Comparison of ENCODE assay signal across 14 cellular contexts in the genomic region with DNA sequence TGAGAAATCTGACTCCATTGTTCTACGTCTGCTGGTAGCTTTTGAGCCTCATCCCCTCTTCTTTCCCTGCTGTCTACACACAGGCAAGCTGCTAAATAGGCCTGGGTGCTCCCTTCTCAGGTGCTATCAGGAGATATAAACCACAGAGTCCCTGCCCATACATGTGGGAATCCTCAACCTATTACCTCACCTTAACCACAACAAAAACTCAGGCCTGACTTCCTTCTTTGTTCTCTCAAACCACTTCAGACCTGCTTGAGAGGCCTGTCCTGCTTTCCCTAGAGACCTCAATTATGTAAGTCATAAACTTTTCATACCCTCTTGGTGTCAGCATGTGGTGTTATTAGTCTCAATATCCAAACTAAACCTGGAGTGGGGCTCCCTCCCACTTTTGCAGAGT.
DNase-seq lines count a peak whose midpoint lies in the region; ATAC-seq and TF ChIP-seq lines count a peak whose summit lies in the region.
"Had no signal": no experiment of that assay in that cellular context is flagged by ENCODE, and none has a peak within 500 bp of the region (broad histone marks: within the 10 kb centered on the region; RNA-seq: fewer than 3 reads in every experiment).

No MANE protein-coding gene starts in this region.

- peaks cover 12% of the 10 kb centered on the region for H3K4me1 Mint-ChIP-seq in osteocyte (ENCODE audit: unreplicated experiment)

- no peaks in the 10 kb centered on the region for H3K36me3 Mint-ChIP-seq in osteocyte (ENCODE audit: unreplicated experiment)
- H3K36me3 Mint-ChIP-seq: naive thymus-derived CD4-positive, alpha-beta T cell had no signal

- TF ChIP-seq CTCF in osteocyte (IDR thresholded peaks at IDR 0.05) (no peak), vagina (IDR thresholded peaks at IDR 0.05) (no peak)

- DNase-seq in NCI-H2107 (lab: John Stamatoyannopoulos, UW) (peak; percentile 9), epithelial cell of prostate (ENCODE audit: low read depth, low spot score) (peak; percentile 91), osteocyte (ENCODE audit: extremely low spot score, unreplicated experiment) (no peak), substantia nigra (lab: John Stamatoyannopoulos, UW) (no peak), vagina (ENCODE audit: extremely low spot score in 2 of 2) (no peak)
- DNase-seq: activated T-cell treated with anti-CD3 and anti-CD28 coated beads, Interleukin-2, amount 50 U/mL, for 72 hours; naive thymus-derived CD4-positive, alpha-beta T cell; stimulated activated CD8-positive, alpha-beta memory T cell treated with anti-CD3 and anti-CD28 coated beads, Interleukin-4, amount 100 ng/mL, for 48 hours had no signal

- no peak overlapping the region for H3K4me3 Mint-ChIP-seq in osteocyte (ENCODE audit: unreplicated experiment)
- H3K4me3 Mint-ChIP-seq: activated T-cell treated with anti-CD3 and anti-CD28 coated beads, Interleukin-2, amount 50 U/mL, for 72 hours; naive thymus-derived CD4-positive, alpha-beta T cell had no signal

- no peaks in the 10 kb centered on the region for H3K27me3 Mint-ChIP-seq in osteocyte (ENCODE audit: unreplicated experiment)
- H3K27me3 Mint-ChIP-seq: naive thymus-derived CD4-positive, alpha-beta T cell had no signal

- H3K9me3 ChIP-seq in vagina = no peaks in the 10 kb centered on the region
- H3K9me3 ChIP-seq: BLaER1, SJSA1, thoracic aorta had no signal

- peak overlapping the region; percentile 46 for H3K27ac ChIP-seq in epithelial cell of prostate
- H3K27ac ChIP-seq in substantia nigra (ENCODE audit: low read depth, low read length, poor library complexity, severe bottlenecking) = no peak overlapping the region
- H3K27ac ChIP-seq in vagina = no peak overlapping the region
- H3K27ac ChIP-seq: BLaER1, SJSA1, thoracic aorta had no signal

- ATAC-seq in HG02610 (IDR thresholded peaks at IDR 0.05; ENCODE audit: unreplicated experiment) (peak; percentile 53), HG02759 (IDR thresholded peaks at IDR 0.05; ENCODE audit: unreplicated experiment) (no peak)
- ATAC-seq: activated T-cell treated with anti-CD3 and anti-CD28 coated beads, Interleukin-2, amount 50 U/mL, for 72 hours; left lobe of liver; naive thymus-derived CD4-positive, alpha-beta T cell had no signal

- intact Hi-C loops in vagina (cut with DNase I) = no loop called here

- no peaks in the 10 kb centered on the region for H3K36me3 ChIP-seq in vagina
- H3K36me3 ChIP-seq: BLaER1, SJSA1, thoracic aorta had no signal

- peak overlapping the region; percentile 5 for H3K27ac Mint-ChIP-seq in osteocyte (ENCODE audit: unreplicated experiment)
- H3K27ac Mint-ChIP-seq: activated T-cell treated with anti-CD3 and anti-CD28 coated beads, Interleukin-2, amount 50 U/mL, for 72 hours; naive thymus-derived CD4-positive, alpha-beta T cell had no signal

- H3K4me1 ChIP-seq in vagina = no peaks in the 10 kb centered on the region
- H3K4me1 ChIP-seq: BLaER1, SJSA1 had no signal

- no peaks in the 10 kb centered on the region for H3K9me3 Mint-ChIP-seq in osteocyte (ENCODE audit: unreplicated experiment)

- no peak for TF ChIP-seq POLR2A in vagina (IDR thresholded peaks at IDR 0.05)

- H3K4me3 ChIP-seq in vagina = no peak overlapping the region
- H3K4me3 ChIP-seq: BLaER1, SJSA1, thoracic aorta had no signal

- H3K27me3 ChIP-seq in vagina = no peaks in the 10 kb centered on the region
- H3K27me3 ChIP-seq: BLaER1, SJSA1 had no signal

Comparison
In these comparisons a context has a peak if more than half of its experiments do, and no peak if none do; other contexts are left out.
1. DNase-seq: peak in NCI-H2107 (single experiment) and epithelial cell of prostate (single experiment); none in osteocyte (single experiment), substantia nigra (0 of 49) and vagina (0 of 2).